In the genomic region with DNA sequence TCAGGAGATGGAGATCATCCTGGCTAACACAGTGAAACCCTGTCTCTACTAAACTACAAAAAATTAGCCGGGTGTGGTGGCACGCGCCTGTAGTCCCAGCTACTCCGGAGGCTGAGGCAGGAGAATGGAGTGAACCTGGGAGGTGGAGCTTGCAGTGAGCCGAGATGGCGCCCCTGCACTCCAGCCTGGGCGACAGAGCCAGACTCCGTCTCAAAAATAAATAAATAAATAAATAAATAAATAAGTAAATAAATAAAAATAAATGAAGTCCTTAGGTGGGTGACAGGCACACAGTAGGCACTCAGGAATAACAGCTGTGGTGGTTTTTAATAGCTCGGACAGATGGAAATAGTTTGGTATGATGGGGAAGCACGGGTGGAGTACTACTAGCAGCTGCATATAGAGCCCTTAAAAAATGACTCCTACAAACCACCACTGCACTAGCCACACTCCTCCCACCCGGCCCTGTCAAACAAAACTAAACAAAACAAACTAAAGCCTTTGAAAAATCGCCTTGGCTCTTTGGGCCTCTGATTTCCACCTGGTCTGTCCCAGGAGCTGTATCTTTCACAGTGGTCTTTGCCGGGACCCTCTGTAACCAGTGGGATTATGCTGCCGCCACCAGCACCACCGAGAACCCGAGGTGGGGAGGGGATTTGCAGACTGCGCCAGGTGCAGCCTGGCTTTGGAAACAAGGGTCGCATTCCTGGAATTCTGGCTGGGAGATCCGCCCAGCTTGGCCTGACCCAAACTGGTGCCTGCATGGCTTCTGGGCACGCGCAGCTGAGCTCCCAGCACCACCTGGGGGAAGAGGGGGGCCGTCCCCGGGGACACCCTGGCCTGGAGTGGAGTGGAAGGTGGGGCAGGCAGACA, we compare ENCODE assay signal across 10 cellular contexts. TPM values are rescaled to one million over a fixed set of nuclear protein-coding genes. Genes with fewer than 3 reads are reported as not detected.
A peak's percentile ranks its signal among the peaks of the same experiment; 100 is the strongest.
DNase-seq lines count a peak whose midpoint lies in the region; ATAC-seq and TF ChIP-seq lines count a peak whose summit lies in the region.
"Had no signal": no experiment of that assay in that cellular context is flagged by ENCODE, and none has a peak within 500 bp of the region (broad histone marks: within the 10 kb centered on the region; RNA-seq: fewer than 3 reads in every experiment).

No MANE protein-coding gene starts in this region.

- TF ChIP-seq CTCF in omental fat pad (IDR thresholded peaks at IDR 0.05) (no peak), GM13977 (IDR thresholded peaks at IDR 0.05; ENCODE audit: extremely low read depth, insufficient read depth, missing control alignments) (no peak)

- in situ Hi-C loops in GM13977 (cut with MboI; ENCODE audit: low pct_unique_long_range_greater_than_20kb, low sequenced_read_pairs, unreplicated experiment), result no loop called here

- peak; percentile 42 for ATAC-seq in omental fat pad (ENCODE audit: low FRiP score)
- no peak for ATAC-seq in HG02885 (IDR thresholded peaks at IDR 0.05; ENCODE audit: poor library complexity, unreplicated experiment)
- no peak for ATAC-seq in GM18511 (IDR thresholded peaks at IDR 0.05; ENCODE audit: unreplicated experiment)

- DNase-seq in COLO668 (lab: John Stamatoyannopoulos, UW; ENCODE audit: unreplicated experiment) (peak; percentile 31), NCI-H510A treated with DMSO at 0.1 percent for 48 hours (lab: John Stamatoyannopoulos, UW) (peak; percentile 26), glomerular visceral epithelial cell (ENCODE audit: extremely low spot score) (peak; percentile 41), omental fat pad (ENCODE audit: low spot score) (no peak), GM13977 (ENCODE audit: low spot score) (no peak), SK-N-DZ (ENCODE audit: low spot score) (no peak)
- DNase-seq: Kasumi-1, T-helper 9 cell had no signal

RNA-seq across cellular contexts. Expression of gene WDR5, which starts 5.1 kb away (rescaled TPM):
- 10 to 100 TPM; 16.1 to 28.2 (median 19.7) TPM for total RNA-seq in omental fat pad
- polyA plus RNA-seq in SK-N-DZ (2014; cell fraction: cytosol; rRNA removed), result 50.4 and 50.7 TPM in 2 replicates
- polyA plus RNA-seq in SK-N-DZ (2014; cell fraction: nucleus; rRNA removed), result 86.2 and 91.0 TPM in 2 replicates

RNA-seq across cellular contexts. Expression of gene RNU6ATAC, which starts 33.6 kb away (rescaled TPM):
- total RNA-seq in omental fat pad, result not detected
- not detected in 2 replicates for polyA plus RNA-seq in SK-N-DZ (2014; cell fraction: cytosol; rRNA removed)
- not detected in 2 replicates for polyA plus RNA-seq in SK-N-DZ (2014; cell fraction: nucleus; rRNA removed)

Comparison
In these comparisons a context has a peak if more than half of its experiments do, and no peak if none do; other contexts are left out.
1. DNase-seq: peak in COLO668 (single experiment), NCI-H510A treated with DMSO at 0.1 percent for 48 hours (single experiment) and glomerular visceral epithelial cell (single experiment); none in omental fat pad (single experiment), GM13977 (single experiment) and SK-N-DZ (single experiment).